In genomic region chr1:50929376-50929958, GRCh38 we compare ENCODE assay signal across 8 cellular contexts. TPM values are rescaled to one million over a fixed set of nuclear protein-coding genes. Genes with fewer than 3 reads are reported as not detected.
DNase-seq lines count a peak whose midpoint lies in the region; ATAC-seq, FAIRE-seq and TF ChIP-seq lines count a peak whose summit lies in the region.

No MANE protein-coding gene starts in this region.

- peak; percentile 31 for DNase-seq in NCI-H2107 treated with DMSO at 0.1 percent for 48 hours (lab: John Stamatoyannopoulos, UW; ENCODE audit: unreplicated experiment)
- DNase-seq in NCI-H2107 (lab: John Stamatoyannopoulos, UW) = no peak
- DNase-seq in NCI-H2081 (lab: John Stamatoyannopoulos, UW) = peak; percentile 28 to 51
- peak; percentile 55 for DNase-seq in bronchial epithelial cell (ENCODE audit: low read depth)
- peak; percentile 56 for DNase-seq in mesenchymal stem cell

- H3K36me3 ChIP-seq in bronchial epithelial cell (ENCODE audit: control insufficient read depth, insufficient read depth, low read length) (no peaks in the 10 kb centered on the region), mesenchymal stem cell (ENCODE audit: control insufficient read depth in 1 of 2, insufficient read depth in 2 of 2, low read depth in 1 of 2, low read length in 2 of 2) (peaks cover 0 to 5% of the 10 kb centered on the region in 2 experiments)

- no peak overlapping the region for H3K9ac ChIP-seq in mesenchymal stem cell (ENCODE audit: low read length)

- H3K14ac ChIP-seq in mesenchymal stem cell (ENCODE audit: low read length in 2 of 2) = no peak overlapping the region

- H3K4me3 ChIP-seq in bronchial epithelial cell (ENCODE audit: low read depth, low read length) = no peak overlapping the region
- no peak overlapping the region for H3K4me3 ChIP-seq in mesenchymal stem cell (ENCODE audit: insufficient read depth in 1 of 2, low read depth in 1 of 2, low read length in 2 of 2)

- no peak overlapping the region for H2BK120ac ChIP-seq in mesenchymal stem cell (ENCODE audit: low read depth, low read length)

- ATAC-seq in activated CD4-positive, CD25-positive, alpha-beta regulatory T cell treated with anti-CD3 and anti-CD28 coated beads, Interleukin-2, amount 50 U/mL, for 24 hours = no peak
- ATAC-seq in GM18858 (IDR thresholded peaks at IDR 0.05; ENCODE audit: unreplicated experiment) (no peak), HG02840 (IDR thresholded peaks at IDR 0.05; ENCODE audit: low FRiP score, unreplicated experiment) (no peak)

- H4K91ac ChIP-seq in mesenchymal stem cell (ENCODE audit: low read length) = no peak overlapping the region

- H3K27ac ChIP-seq in mesenchymal stem cell (ENCODE audit: low read length, poor library complexity, severe bottlenecking) = no peak overlapping the region

- no peak overlapping the region for H3K18ac ChIP-seq in mesenchymal stem cell (ENCODE audit: low read depth in 1 of 2, low read length in 2 of 2)

- TF ChIP-seq CTCF in bronchial epithelial cell (IDR thresholded peaks at IDR 0.05; ENCODE audit: insufficient read depth, low read length, severe bottlenecking) = peak; percentile 11

- H3K4me1 ChIP-seq in mesenchymal stem cell (ENCODE audit: control insufficient read depth, insufficient read depth, low read depth, low read length) = no peaks in the 10 kb centered on the region

- no peak overlapping the region for H4K8ac ChIP-seq in mesenchymal stem cell (ENCODE audit: low read length)

- H3K9me3 ChIP-seq in mesenchymal stem cell (ENCODE audit: control insufficient read depth, low read length) = no peaks in the 10 kb centered on the region

- H2AFZ ChIP-seq in mesenchymal stem cell (ENCODE audit: low read depth, low read length) = no peak overlapping the region

- H2AK5ac ChIP-seq in mesenchymal stem cell (ENCODE audit: low read length, severe bottlenecking) = no peak overlapping the region

- no peak overlapping the region for H3K23ac ChIP-seq in mesenchymal stem cell (ENCODE audit: low read length in 2 of 2)

- H3K4me2 ChIP-seq in mesenchymal stem cell (ENCODE audit: low read length, poor library complexity, severe bottlenecking) = no peak overlapping the region

- H3K4ac ChIP-seq in mesenchymal stem cell (ENCODE audit: low read depth in 1 of 2, low read length in 2 of 2) = no peak overlapping the region

- H2BK12ac ChIP-seq in mesenchymal stem cell (ENCODE audit: low read length in 2 of 2) = no peak overlapping the region

- FAIRE-seq in bronchial epithelial cell (lab: Jason Lieb, UNC) = no peak

- H3K27me3 ChIP-seq in bronchial epithelial cell (ENCODE audit: control insufficient read depth, insufficient read depth, low read length) (no peaks in the 10 kb centered on the region), mesenchymal stem cell (ENCODE audit: control insufficient read depth in 1 of 2, insufficient read depth in 1 of 2, low read length in 2 of 2) (no peaks in the 10 kb centered on the region)

- no peak overlapping the region for H2BK5ac ChIP-seq in mesenchymal stem cell (ENCODE audit: low read depth, low read length, poor library complexity, severe bottlenecking)

- H2BK15ac ChIP-seq in mesenchymal stem cell (ENCODE audit: low read depth, poor library complexity, severe bottlenecking) = no peak overlapping the region

- peaks cover 23% of the 10 kb centered on the region for H3K79me1 ChIP-seq in mesenchymal stem cell (replicated peaks; ENCODE audit: low read length, poor library complexity, severe bottlenecking)

- 84% methylated on average over 1 of the region's 2 CpGs for WGBS in mesenchymal stem cell

RNA-seq across cellular contexts. Expression of gene FAF1, which starts 30.6 kb away (rescaled TPM):
- 44.5 and 52.7 TPM in 2 replicates for total RNA-seq in bronchial epithelial cell
- polyA plus RNA-seq in mesenchymal stem cell (2013, experiment 1 of 2) = 19.1 TPM
- polyA plus RNA-seq in mesenchymal stem cell (2013, experiment 2 of 2) = 19.9 TPM

RNA-seq across cellular contexts. Expression of gene CDKN2C, which starts 40.6 kb away (rescaled TPM):
- 0.79 and 1.0 TPM in 2 replicates for total RNA-seq in bronchial epithelial cell
- 2.0 TPM for polyA plus RNA-seq in mesenchymal stem cell (2013, experiment 1 of 2)
- 2.1 TPM for polyA plus RNA-seq in mesenchymal stem cell (2013, experiment 2 of 2)
